25 cellular contexts compared by ENCODE assay signal in genomic region chr5:138258704-138259285, GRCh38. TPM values are rescaled to one million over a fixed set of nuclear protein-coding genes. Genes with fewer than 3 reads are reported as not detected.
"Had no signal": no experiment of that assay in that cellular context is flagged by ENCODE, and none has a peak within 500 bp of the region (broad histone marks: within the 10 kb centered on the region; RNA-seq: fewer than 3 reads in every experiment).

No MANE protein-coding gene starts in this region.

- H3K27me3 ChIP-seq: colonic mucosa, transverse colon had no signal

- H3K4me3 ChIP-seq: colonic mucosa, lung, spleen, thoracic aorta, transverse colon had no signal

- H3K27ac ChIP-seq: colonic mucosa, parathyroid adenoma, spleen, thoracic aorta, transverse colon had no signal

- H3K4me1 ChIP-seq: colonic mucosa, parathyroid adenoma, spleen, transverse colon had no signal

- DNase-seq: colonic mucosa; effector CD4-positive, alpha-beta T cell; endodermal cell; head of caudate nucleus; hippocampal formation; left colon; left ventricle myocardium superior; mesendoderm; naive B cell; occipital lobe; spleen; stimulated activated CD4-positive, alpha-beta T cell treated with anti-CD3 and anti-CD28 coated beads, Interleukin-2, amount 100 ng/mL, for 24 hours; stimulated activated CD4-positive, alpha-beta T cell treated with anti-CD3 and anti-CD28 coated beads, Interleukin-4, amount 100 ng/mL, for 4 hours; stimulated activated naive B cell treated with anti-CD40 and anti-IgM and Interleukin-4, amounts not matched to agents 10 μg/mL and 1 μg/mL and 100 μg/mL, for 72 hours; stimulated activated naive CD8-positive, alpha-beta T cell treated with anti-CD3 and anti-CD28 coated beads, Interleukin-15, amount 100 ng/mL, for 72 hours; substantia nigra; transverse colon had no signal

- ATAC-seq: esophagus mucosa; left colon; left ventricle myocardium superior; sciatic nerve; stimulated activated naive B cell treated with anti-CD40 and anti-IgM and Interleukin-4, amounts not matched to agents 10 μg/mL and 1 μg/mL and 100 μg/mL, for 72 hours; stimulated activated naive CD8-positive, alpha-beta T cell treated with anti-CD3 and anti-CD28 coated beads, Interleukin-15, amount 100 ng/mL, for 72 hours had no signal

- H3K36me3 ChIP-seq: colonic mucosa, spleen, thoracic aorta, transverse colon had no signal

- H3K9me3 ChIP-seq: colonic mucosa, spleen, thoracic aorta, transverse colon had no signal

RNA-seq across cellular contexts. Expression of gene GFRA3, which starts 15.6 kb away (rescaled TPM):
- total RNA-seq: dermis microvascular lymphatic vessel endothelial cell, esophagus mucosa, fibroblast of villous mesenchyme, pulmonary artery endothelial cell, spleen had no signal
